In the genomic region with DNA sequence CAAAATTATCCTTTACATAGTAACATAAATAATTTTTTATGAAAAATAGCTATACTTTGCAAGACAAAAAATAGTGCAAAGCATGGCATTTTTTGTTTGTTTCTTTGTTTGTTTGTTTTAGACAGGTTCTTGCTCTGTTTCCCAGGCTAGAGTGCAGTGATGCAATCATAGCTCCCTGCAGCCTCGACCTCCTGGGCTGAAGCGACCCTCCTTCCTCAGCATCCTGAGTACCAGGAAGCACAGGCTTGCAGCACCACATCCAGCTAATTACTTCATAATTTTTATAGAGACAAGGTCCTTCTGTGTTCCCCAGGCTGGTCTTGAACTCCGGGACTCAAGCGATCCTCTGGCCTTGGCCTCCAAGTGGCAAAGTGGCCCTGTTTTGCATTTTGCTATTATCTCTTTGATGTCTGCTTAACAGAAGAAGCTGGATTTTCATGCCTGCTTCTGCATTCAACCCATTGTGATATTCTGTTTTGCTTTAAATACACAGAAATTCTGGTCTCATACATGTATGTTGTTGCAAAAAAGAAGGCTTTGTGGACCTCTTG, we compare ENCODE assay signal across 2 cellular contexts.
TF ChIP-seq lines count a peak whose summit lies in the region.

No MANE protein-coding gene starts in this region.

TF ChIP-seq in IMR-90, 13 proteins besides CTCF, POLR2A, EP300 and RAD21:
- TF ChIP-seq MAFK (IDR thresholded peaks at IDR 0.05; ENCODE audit: low read depth, low read length) (no peak), SMC3 (IDR thresholded peaks at IDR 0.05; ENCODE audit: low read depth, low read length) (no peak), BHLHE40 (IDR thresholded peaks at IDR 0.05; ENCODE audit: low read depth, low read length) (no peak), CEBPB (IDR thresholded peaks at IDR 0.05; ENCODE audit: low read depth, low read length) (peak; percentile 28; the same call in 1 of the 2 replicates)
- TF ChIP-seq, protein P1, sequence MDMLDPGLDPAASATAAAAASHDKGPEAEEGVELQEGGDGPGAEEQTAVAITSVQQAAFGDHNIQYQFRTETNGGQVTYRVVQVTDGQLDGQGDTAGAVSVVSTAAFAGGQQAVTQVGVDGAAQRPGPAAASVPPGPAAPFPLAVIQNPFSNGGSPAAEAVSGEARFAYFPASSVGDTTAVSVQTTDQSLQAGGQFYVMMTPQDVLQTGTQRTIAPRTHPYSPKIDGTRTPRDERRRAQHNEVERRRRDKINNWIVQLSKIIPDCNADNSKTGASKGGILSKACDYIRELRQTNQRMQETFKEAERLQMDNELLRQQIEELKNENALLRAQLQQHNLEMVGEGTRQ (IDR thresholded peaks at IDR 0.05; ENCODE audit: low read depth, low read length), result no peak
TF ChIP-seq in IMR-90: peak in this region for 1.

TF ChIP-seq in GM12878, 131 proteins besides CTCF, POLR2A, EP300 and RAD21:
- TF ChIP-seq NFXL1 (IDR thresholded peaks at IDR 0.05; ENCODE audit: borderline replicate concordance), result peak; percentile 65; the same call in 1 of the 2 replicates
- no peak for TF ChIP-seq RUNX3 (IDR thresholded peaks at IDR 0.05; ENCODE audit: low read length)
